13 cellular contexts compared by ENCODE assay signal in the genomic region with DNA sequence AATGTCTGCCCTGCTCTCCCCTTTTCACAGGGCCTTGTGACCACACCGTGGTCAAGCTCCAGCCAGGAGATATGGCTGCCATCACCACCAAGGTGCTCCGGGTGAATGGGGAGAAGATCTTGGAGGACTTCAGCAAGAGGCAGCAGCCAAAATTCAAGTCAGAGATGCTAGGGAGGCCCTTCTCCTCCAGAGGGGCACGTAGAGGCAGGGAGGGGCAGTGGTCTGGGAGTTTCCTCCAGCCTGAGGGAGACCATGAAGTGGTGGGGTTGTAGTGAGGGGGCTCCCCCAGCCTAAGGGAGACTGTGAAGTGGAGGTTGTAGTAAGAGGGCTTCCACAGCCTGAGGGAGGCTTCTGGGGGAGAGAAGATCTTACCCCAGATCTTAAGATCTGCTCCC.
"Had no signal": no experiment of that assay in that cellular context is flagged by ENCODE, and none has a peak within 500 bp of the region (broad histone marks: within the 10 kb centered on the region; RNA-seq: fewer than 3 reads in every experiment).

No MANE protein-coding gene starts in this region.

- ATAC-seq: lower lobe of right lung, psoas muscle, right lobe of liver, upper lobe of right lung had no signal

- H3K9me3 Mint-ChIP-seq: naive B cell had no signal

- H3K27me3 Mint-ChIP-seq: naive B cell had no signal

- DNase-seq: activated CD4-positive, alpha-beta T cell treated with anti-CD3 and anti-CD28 coated beads for 4 hours; amygdala; brain microvascular endothelial cell; lower lobe of right lung; midbrain; naive B cell; psoas muscle; stimulated activated CD4-positive, alpha-beta T cell treated with anti-CD3 and anti-CD28 coated beads, Interleukin-2, amount 100 ng/mL, for 24 hours; stimulated activated naive CD4-positive, alpha-beta T cell treated with Interleukin-2 at 50 U/mL for 16 hours; T1000; upper lobe of right lung; WERI-Rb-1 had no signal
